10 cellular contexts compared by ENCODE assay signal in genomic region chr14:50303744-50304471, GRCh38. TPM values are rescaled to one million over a fixed set of nuclear protein-coding genes. Genes with fewer than 3 reads are reported as not detected.
DNase-seq lines count a peak whose midpoint lies in the region; ATAC-seq and TF ChIP-seq lines count a peak whose summit lies in the region.
"Had no signal": no experiment of that assay in that cellular context is flagged by ENCODE, and none has a peak within 500 bp of the region (broad histone marks: within the 10 kb centered on the region; RNA-seq: fewer than 3 reads in every experiment).

No MANE protein-coding gene starts in this region.

- H3K36me3 ChIP-seq in HEK293 (ENCODE audit: control insufficient read depth in 2 of 2, insufficient read depth in 1 of 2, low read length in 2 of 2) = peaks cover 21 to 30% of the 10 kb centered on the region in 2 experiments
- H3K36me3 ChIP-seq in psoas muscle (ENCODE audit: insufficient read depth in 1 of 2, low read depth in 1 of 2) = peaks cover 0 to 6% of the 10 kb centered on the region in 2 donors
- no peaks in the 10 kb centered on the region for H3K36me3 ChIP-seq in colonic mucosa
- H3K36me3 ChIP-seq in effector memory CD4-positive, alpha-beta T cell (ENCODE audit: control insufficient read depth, insufficient read depth, low read length) = no peaks in the 10 kb centered on the region

- H3K9ac ChIP-seq in colonic mucosa (ENCODE audit: low read depth in 2 of 2, low read length in 2 of 2) = no peak overlapping the region

- 87 to 89% (median 88%) methylated on average over 8 of the region's 8 CpGs for WGBS in psoas muscle, 3 donors

- H3K4me3 ChIP-seq in HEK293 (ENCODE audit: low read depth, low read length) (no peak overlapping the region), psoas muscle (no peak overlapping the region), colonic mucosa (no peak overlapping the region)
- H3K4me3 ChIP-seq in effector memory CD4-positive, alpha-beta T cell (ENCODE audit: insufficient read depth, low read depth, low read length, poor library complexity, severe bottlenecking) = no peak overlapping the region

- TF ChIP-seq CTCF in HEK293 (tag by site-specific recombination; IDR thresholded peaks at IDR 0.05) (no peak), psoas muscle (IDR thresholded peaks at IDR 0.05) (no peak), colonic mucosa (IDR thresholded peaks at IDR 0.05) (no peak)

- ATAC-seq in psoas muscle = peak; percentile 27 to 82 (median 70)

- no peaks in the 10 kb centered on the region for H3K27me3 ChIP-seq in psoas muscle (ENCODE audit: insufficient read depth in 3 of 3, low read length in 2 of 3)
- no peaks in the 10 kb centered on the region for H3K27me3 ChIP-seq in colonic mucosa
- H3K27me3 ChIP-seq in effector memory CD4-positive, alpha-beta T cell (replicated peaks; ENCODE audit: control insufficient read depth, insufficient read depth, low read length, poor library complexity, severe bottlenecking) = no peaks in the 10 kb centered on the region

- peak; percentile 36 for DNase-seq in OCI-M2 (lab: John Stamatoyannopoulos, UW; ENCODE audit: unreplicated experiment)
- DNase-seq in fibroblast of peridontal ligament (ENCODE audit: extremely low read depth) = peak; percentile 79
- DNase-seq in psoas muscle = no peak
- DNase-seq in colonic mucosa = no peak
- no peak for DNase-seq in effector memory CD4-positive, alpha-beta T cell
- DNase-seq in GM03348 (ENCODE audit: low spot score) = no peak
- no peak for DNase-seq in NCI-H82 (lab: John Stamatoyannopoulos, UW)
- DNase-seq: activated CD4-positive, CD25-positive, alpha-beta regulatory T cell treated with anti-CD3 and anti-CD28 coated beads, Interleukin-2, amount 50 U/mL, for 72 hours; stimulated activated naive CD4-positive, alpha-beta T cell treated with Interleukin-2 at 50 U/mL for 16 hours had no signal

- H3K27ac ChIP-seq in HEK293 (ENCODE audit: extremely low read depth, low read depth, low read length) = no peak overlapping the region
- no peak overlapping the region for H3K27ac ChIP-seq in psoas muscle
- H3K27ac ChIP-seq in colonic mucosa = no peak overlapping the region
- H3K27ac ChIP-seq in effector memory CD4-positive, alpha-beta T cell (ENCODE audit: insufficient read depth, low read length, poor library complexity, severe bottlenecking) = no peak overlapping the region

- no peaks in the 10 kb centered on the region for H3K4me1 ChIP-seq in HEK293 (ENCODE audit: control insufficient read depth, insufficient read depth, low read length)
- no peaks in the 10 kb centered on the region for H3K4me1 ChIP-seq in psoas muscle
- no peaks in the 10 kb centered on the region for H3K4me1 ChIP-seq in colonic mucosa
- H3K4me1 ChIP-seq in effector memory CD4-positive, alpha-beta T cell (ENCODE audit: control insufficient read depth, insufficient read depth, low read length, poor library complexity, severe bottlenecking) = no peaks in the 10 kb centered on the region

- intact Hi-C loops in psoas muscle (cut with DNase I) = no loop called here
- intact Hi-C loops in colonic mucosa (cut with DNase I) = no loop called here

- POLR2A ChIA-PET in HEK293 (lab: Yijun Ruan, JAX) = no interaction called here

- no peaks in the 10 kb centered on the region for H3K9me3 ChIP-seq in HEK293 (ENCODE audit: control insufficient read depth, insufficient read depth, low read depth, low read length)
- no peaks in the 10 kb centered on the region for H3K9me3 ChIP-seq in psoas muscle
- H3K9me3 ChIP-seq in colonic mucosa = no peaks in the 10 kb centered on the region
- no peaks in the 10 kb centered on the region for H3K9me3 ChIP-seq in effector memory CD4-positive, alpha-beta T cell (ENCODE audit: control insufficient read depth, low read length)

- CTCF ChIA-PET in HEK293 (lab: Yijun Ruan, JAX) = no interaction called here

TF ChIP-seq in HEK293, 187 proteins besides CTCF, POLR2A, EP300 and RAD21:
- no peak for TF ChIP-seq ZNF184 (tag by site-specific recombination; IDR thresholded peaks at IDR 0.05)
- TF ChIP-seq, protein P1, sequence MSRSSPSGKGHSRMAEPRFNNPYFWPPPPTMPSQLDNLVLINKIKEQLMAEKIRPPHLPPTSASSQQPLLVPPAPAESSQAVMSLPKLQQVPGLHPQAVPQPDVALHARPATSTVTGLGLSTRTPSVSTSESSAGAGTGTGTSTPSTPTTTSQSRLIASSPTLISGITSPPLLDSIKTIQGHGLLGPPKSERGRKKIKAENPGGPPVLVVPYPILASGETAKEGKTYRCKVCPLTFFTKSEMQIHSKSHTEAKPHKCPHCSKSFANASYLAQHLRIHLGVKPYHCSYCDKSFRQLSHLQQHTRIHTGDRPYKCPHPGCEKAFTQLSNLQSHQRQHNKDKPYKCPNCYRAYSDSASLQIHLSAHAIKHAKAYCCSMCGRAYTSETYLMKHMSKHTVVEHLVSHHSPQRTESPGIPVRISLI (tag by site-specific recombination; IDR thresholded peaks at IDR 0.05) = 0 out of 2 replicates have a peak, but pooled peaks have one; percentile 45
- TF ChIP-seq ZNF777 (tag by site-specific recombination; IDR thresholded peaks at IDR 0.05; ENCODE audit: borderline replicate concordance) = no peak
- TF ChIP-seq ZSCAN18 (tag by site-specific recombination; IDR thresholded peaks at IDR 0.05) = no peak
- TF ChIP-seq PBX3 (CRISPR knock-in tag; IDR thresholded peaks at IDR 0.05) = no peak

RNA-seq across cellular contexts. Expression of gene L2HGDH, which starts 8.1 kb away (rescaled TPM):
- total RNA-seq in psoas muscle = 10 to 100 TPM in 3 of 4 donors, 1 to 10 TPM in 1; 9.3 to 10.9 (median 10.2) TPM
- 10 to 100 TPM in 1 of 3 donors, 1 to 10 TPM in 2; 3.5 to 10.4 (median 4.9) TPM for polyA plus RNA-seq in psoas muscle
- total RNA-seq in colonic mucosa = 10 to 100 TPM; 11.4 to 12.3 TPM

RNA-seq across cellular contexts. Expression of gene DMAC2L, which starts 8.2 kb away (rescaled TPM):
- total RNA-seq in psoas muscle = 10 to 100 TPM; 26.7 to 43.5 (median 35.1) TPM
- 10 to 100 TPM; 21.7 to 36.6 (median 26.6) TPM for polyA plus RNA-seq in psoas muscle
- total RNA-seq in colonic mucosa = 10 to 100 TPM; 15.2 to 20.9 TPM

Comparison
In these comparisons a context has a peak if more than half of its experiments do, and no peak if none do; other contexts are left out.
1. DNase-seq: peak in OCI-M2 (single experiment) and fibroblast of peridontal ligament (single experiment); none in psoas muscle (0 of 2), colonic mucosa (single experiment), effector memory CD4-positive, alpha-beta T cell (0 of 3), GM03348 (single experiment) and NCI-H82 (single experiment).